Comparison of ENCODE assay signal across 22 cellular contexts in the genomic region with DNA sequence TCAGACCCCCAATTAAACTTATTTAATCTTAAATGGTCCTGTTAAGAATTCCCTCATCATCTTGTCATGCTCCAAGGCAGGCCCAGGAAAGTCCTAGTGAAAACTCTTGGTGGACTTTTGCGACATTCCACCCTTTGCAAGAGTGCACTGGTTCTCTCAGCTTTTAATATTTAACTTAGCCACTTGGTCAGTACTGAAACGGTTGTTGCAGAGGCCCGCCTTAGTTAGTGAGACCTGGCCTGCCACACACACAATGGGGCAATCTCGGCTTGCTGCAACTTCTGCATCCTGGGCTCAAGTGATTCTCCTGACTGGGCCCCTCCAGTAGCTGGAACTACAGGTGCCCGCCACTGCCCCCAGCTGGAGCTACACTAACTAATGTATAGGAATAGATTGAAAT.
"Had no signal": no experiment of that assay in that cellular context is flagged by ENCODE, and none has a peak within 500 bp of the region (broad histone marks: within the 10 kb centered on the region; RNA-seq: fewer than 3 reads in every experiment).

No MANE protein-coding gene starts in this region.

- H3K27me3 ChIP-seq: SJSA1 had no signal

- DNase-seq: IMR-90, NCI-H1048, NCI-H1105, NCI-H1417, NCI-H1436 treated with DMSO at 0.1 percent for 48 hours, NCI-H1694, NCI-H187 treated with DMSO at 0.1 percent for 48 hours, NCI-H2029 treated with DMSO at 0.1 percent for 48 hours, NCI-H2171, NCI-H226, NCI-H446, NCI-H510A, NCI-H524 treated with DMSO at 0.1 percent for 48 hours, NCI-H69, NCI-H774, Right ventricle myocardium superior, RPMI8226, SIG-M5, T-helper 2 cell had no signal

- H3K36me3 ChIP-seq: SJSA1 had no signal

- H3K27ac ChIP-seq: KMS-11, SJSA1, SK-N-MC had no signal

- H3K4me3 ChIP-seq: SJSA1, SK-N-MC had no signal
